20 cellular contexts compared by ENCODE assay signal in genomic region chr9:113153599-113153998, GRCh38. TPM values are rescaled to one million over a fixed set of nuclear protein-coding genes. Genes with fewer than 3 reads are reported as not detected.
DNase-seq lines count a peak whose midpoint lies in the region; ATAC-seq and TF ChIP-seq lines count a peak whose summit lies in the region.
"Had no signal": no experiment of that assay in that cellular context is flagged by ENCODE, and none has a peak within 500 bp of the region (broad histone marks: within the 10 kb centered on the region; RNA-seq: fewer than 3 reads in every experiment).

No MANE protein-coding gene starts in this region.

- no peaks in the 10 kb centered on the region for H3K9me2 ChIP-seq in PC-9 (ENCODE audit: insufficient read depth)
- H3K9me2 ChIP-seq: SK-N-SH had no signal

- no peak for TF ChIP-seq CTCF in PC-9 (conservative IDR thresholded peaks at IDR 0.05)
- TF ChIP-seq CTCF in dorsolateral prefrontal cortex (IDR thresholded peaks at IDR 0.05 in 54 of 56, conservative IDR thresholded peaks at IDR 0.05 in 2 of 56; ENCODE audit: low read depth in 1 of 56, partially characterized antibody in 56 of 56): no peak
- no peak for TF ChIP-seq CTCF in parathyroid adenoma (IDR thresholded peaks at IDR 0.05)

- no peaks in the 10 kb centered on the region for H3K27me3 ChIP-seq in PC-9 (ENCODE audit: insufficient read depth, low read depth)
- no peaks in the 10 kb centered on the region for H3K27me3 ChIP-seq in dorsolateral prefrontal cortex
- no peaks in the 10 kb centered on the region for H3K27me3 ChIP-seq in parathyroid adenoma (ENCODE audit: control insufficient read depth, insufficient read depth, low read length)
- H3K27me3 ChIP-seq: ascending aorta, heart left ventricle, tibial artery had no signal

- peaks cover 9% of the 10 kb centered on the region for H3F3A ChIP-seq in PC-9 (ENCODE audit: insufficient read depth, low read depth)

- H3K9me3 ChIP-seq in PC-9 (ENCODE audit: insufficient read depth, low read depth) (no peaks in the 10 kb centered on the region), parathyroid adenoma (ENCODE audit: control insufficient read depth, low read length) (no peaks in the 10 kb centered on the region)
- H3K9me3 ChIP-seq: ascending aorta, heart left ventricle, SK-N-SH, tibial artery had no signal

- no TSS peak for BruUV-seq in PC-9 (replicated peaks; lab: Mats Ljungman, UMichigan)

- no peak for ATAC-seq in HG03354 (IDR thresholded peaks at IDR 0.05; ENCODE audit: poor library complexity, severe bottlenecking, unreplicated experiment)
- ATAC-seq in HG02973 (IDR thresholded peaks at IDR 0.05; ENCODE audit: unreplicated experiment): no peak
- ATAC-seq: activated CD8-positive, alpha-beta memory T cell treated with anti-CD3 and anti-CD28 coated beads, Interleukin-2, amount 10 ng/mL, durations not matched to agents 7 days and 5 days; heart left ventricle had no signal

- intact Hi-C loops in PC-9 (cut with micrococcal nuclease; ENCODE audit: unreplicated experiment): loop anchor here (2.0 to 10.0 kb wide), 3 partner anchors 67 to 189 kb away; partner anchors contain the start of genes CDC26, FKBP15, PRPF4 and SLC31A1
- intact Hi-C loops in dorsolateral prefrontal cortex (cut with DNase I): loop anchor here (5.0 to 10.0 kb wide), 2 partner anchors 121 to 124 kb away; partner anchors contain the start of genes CDC26 (in 2 of the 2) and PRPF4 (in 2 of the 2)

- DNase-seq in PC-9: no peak
- DNase-seq in dorsolateral prefrontal cortex: no peak
- DNase-seq in activated CD4-positive, alpha-beta T cell treated with anti-CD3 and anti-CD28 coated beads for 4 hours: no peak
- DNase-seq: activated CD4-positive, alpha-beta T cell treated with anti-CD3 and anti-CD28 coated beads for 48 hours; activated CD8-positive, alpha-beta memory T cell treated with anti-CD3 and anti-CD28 coated beads, Interleukin-2, amount 10 ng/mL, durations not matched to agents 7 days and 5 days; CD8-positive, alpha-beta memory T cell; DMS53; heart left ventricle; NCI-H187 treated with DMSO at 0.1 percent for 48 hours; NCI-H526 treated with DMSO at 0.1 percent for 48 hours; SK-N-SH; stimulated activated CD4-positive, alpha-beta T cell treated with anti-CD3 and anti-CD28 coated beads, Interleukin-4, amount 100 ng/mL, for 24 hours; stimulated activated naive CD4-positive, alpha-beta T cell; T-helper 2 cell; tibial artery had no signal

- H4K20me1 ChIP-seq in PC-9 (ENCODE audit: insufficient read depth): no peaks in the 10 kb centered on the region

- H3K4me3 ChIP-seq in PC-9 (no peak overlapping the region), dorsolateral prefrontal cortex (peak overlapping the region; percentile 28 to 100 (median 96)), parathyroid adenoma (ENCODE audit: low read depth, low read length) (peak overlapping the region; percentile 92)
- H3K4me3 ChIP-seq: ascending aorta, tibial artery had no signal

- H3K79me2 ChIP-seq in PC-9 (ENCODE audit: low read depth) (no peaks in the 10 kb centered on the region), parathyroid adenoma (peaks cover 50% of the 10 kb centered on the region)

- H3K9ac ChIP-seq in parathyroid adenoma: peak overlapping the region; percentile 98
- H3K9ac ChIP-seq: SK-N-SH had no signal

- POLR2A ChIA-PET in PC-9 (lab: Charles Lee; ENCODE audit: unreplicated experiment): no interaction called here

- peak overlapping the region; percentile 88 for H3K4me2 ChIP-seq in PC-9
- peak overlapping the region; percentile 93 for H3K4me2 ChIP-seq in parathyroid adenoma (ENCODE audit: low read length)
- H3K4me2 ChIP-seq: SK-N-SH had no signal

- H3K4me1 ChIP-seq in PC-9 (replicated peaks; ENCODE audit: insufficient read depth) (peaks cover 31% of the 10 kb centered on the region), parathyroid adenoma (peaks cover 51% of the 10 kb centered on the region)

- H3K36me3 ChIP-seq in PC-9 (ENCODE audit: low read depth) (no peaks in the 10 kb centered on the region), parathyroid adenoma (ENCODE audit: control insufficient read depth, insufficient read depth, low read length) (no peaks in the 10 kb centered on the region)

- CTCF ChIA-PET in PC-9 (lab: Charles Lee): interaction anchor here (0.7 kb wide), 1 partner anchor 1878 kb away, joined by 5 read pairs; no protein-coding TSS in a partner anchor

- H2AFZ ChIP-seq in PC-9: no peak overlapping the region
- no peak overlapping the region for H2AFZ ChIP-seq in parathyroid adenoma

- H3K27ac ChIP-seq in PC-9 (no peak overlapping the region), dorsolateral prefrontal cortex (peak overlapping the region; percentile 76 to 100 (median 97)), parathyroid adenoma (peak overlapping the region; percentile 100), temporal lobe (ENCODE audit: low read depth, low read length) (peak overlapping the region; percentile 95)
- H3K27ac ChIP-seq: ascending aorta had no signal

RNA-seq across cellular contexts. Expression of gene SLC31A2, which starts 2.8 kb away (rescaled TPM):
- total RNA-seq in PC-9 (2021) (15.1 and 16.5 TPM in 2 replicates), dorsolateral prefrontal cortex (100 to 1,000 TPM in 7 of 120 experiments, 10 to 100 TPM in 113; 10.6 to 211 (median 43.4) TPM), temporal lobe (3.7 TPM)
